8 cellular contexts compared by ENCODE assay signal in the genomic region with DNA sequence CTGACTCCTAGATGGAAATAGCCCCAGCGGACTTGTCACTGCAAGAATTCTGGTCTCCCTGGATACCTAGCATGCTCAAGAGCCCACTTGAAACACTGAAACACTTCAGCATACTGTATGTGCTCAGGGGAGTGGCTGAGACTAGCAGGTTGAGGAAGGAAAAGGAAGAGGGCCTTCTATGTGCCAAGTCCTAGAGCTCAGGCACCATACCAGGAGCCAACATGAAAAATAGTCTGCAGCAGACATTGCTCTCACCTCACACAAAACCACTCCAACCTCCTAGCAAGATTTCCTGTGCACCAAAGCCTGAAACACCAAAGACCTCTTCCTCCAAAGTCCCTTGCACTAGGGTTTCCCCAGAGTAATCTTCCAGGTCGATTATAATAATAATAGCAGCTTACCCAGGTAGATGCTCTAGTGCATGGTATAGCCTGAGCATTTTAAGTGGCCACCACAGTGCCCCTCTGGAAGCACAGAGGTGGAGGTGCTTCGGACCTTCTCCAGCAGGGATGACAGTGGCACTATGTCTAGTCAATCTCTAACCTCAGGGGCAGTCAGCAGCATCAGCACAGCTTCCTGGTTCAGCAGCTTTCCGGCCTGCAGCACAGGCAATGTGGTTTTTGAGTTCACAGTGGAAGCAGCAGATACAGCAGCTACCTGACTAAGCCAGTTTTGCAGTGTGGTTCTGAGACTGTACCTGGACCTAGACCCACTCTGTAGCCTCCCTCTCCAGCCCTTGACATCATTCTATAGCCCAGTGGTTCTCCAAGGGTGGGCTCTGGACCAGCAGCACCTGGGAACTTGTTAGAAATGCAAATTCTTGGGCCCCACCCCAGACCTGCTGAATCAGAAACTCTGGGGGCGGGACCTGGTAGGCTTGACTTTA.
DNase-seq lines count a peak whose midpoint lies in the region; ATAC-seq and TF ChIP-seq lines count a peak whose summit lies in the region.

No MANE protein-coding gene starts in this region.

- H3K27me3 ChIP-seq in duodenal mucosa (ENCODE audit: control insufficient read depth in 1 of 2, insufficient read depth in 2 of 2, low read length in 2 of 2) (no peaks in the 10 kb centered on the region), WERI-Rb-1 (ENCODE audit: insufficient read depth, low read depth, severe bottlenecking) (no peaks in the 10 kb centered on the region)

- TF ChIP-seq CTCF in WERI-Rb-1 (IDR thresholded peaks at IDR 0.05; ENCODE audit: low read depth, low read length) = no peak

- H3K4me3 ChIP-seq in duodenal mucosa (ENCODE audit: low read depth in 1 of 2, low read length in 2 of 2) (peak overlapping the region; percentile 11 to 32), WERI-Rb-1 (ENCODE audit: low read depth, low read length) (no peak overlapping the region)

- peaks cover 22 to 26% of the 10 kb centered on the region in 2 donors for H3K4me1 ChIP-seq in duodenal mucosa (ENCODE audit: control insufficient read depth in 1 of 2, insufficient read depth in 2 of 2, low read length in 2 of 2)

- H3K36me3 ChIP-seq in duodenal mucosa (ENCODE audit: control insufficient read depth in 1 of 2, insufficient read depth in 2 of 2, low read length in 2 of 2) = no peaks in the 10 kb centered on the region
- no peaks in the 10 kb centered on the region for H3K36me3 ChIP-seq in WERI-Rb-1

- peak overlapping the region in 1 of 2 donors; percentile 31 for H3K9ac ChIP-seq in duodenal mucosa (ENCODE audit: low read depth in 1 of 2, low read length in 2 of 2)

- ATAC-seq in GM19452 (IDR thresholded peaks at IDR 0.05; ENCODE audit: unreplicated experiment) (peak; percentile 69), HG03521 (IDR thresholded peaks at IDR 0.05; ENCODE audit: unreplicated experiment) (peak; percentile 55)

- DNase-seq in DMS153 (lab: John Stamatoyannopoulos, UW) (peak; percentile 29), T-helper 22 cell (ENCODE audit: low read depth) (peak; percentile 66), WERI-Rb-1 (no peak), Ammon's horn (ENCODE audit: low spot score) (no peak)
- peak; percentile 24 to 47 for DNase-seq in stimulated activated CD8-positive, alpha-beta memory T cell treated with anti-CD3 and anti-CD28 coated beads, Interleukin-4, amount 100 ng/mL, for 1 hour (ENCODE audit: low read depth in 2 of 2, low spot score in 1 of 2)

- H3K9me3 ChIP-seq in duodenal mucosa (ENCODE audit: control insufficient read depth in 1 of 2, low read length in 2 of 2) = no peaks in the 10 kb centered on the region
- no peaks in the 10 kb centered on the region for H3K9me3 ChIP-seq in WERI-Rb-1 (ENCODE audit: severe bottlenecking)

- H3K27ac ChIP-seq in duodenal mucosa (ENCODE audit: low read depth, low read length) (no peak overlapping the region), WERI-Rb-1 (no peak overlapping the region)

Comparison
In these comparisons a context has a peak if more than half of its experiments do, and no peak if none do; other contexts are left out.
1. DNase-seq: peak in DMS153 (single experiment), T-helper 22 cell (single experiment) and stimulated activated CD8-positive, alpha-beta memory T cell treated with anti-CD3 and anti-CD28 coated beads, Interleukin-4, amount 100 ng/mL, for 1 hour (2 of 2); none in WERI-Rb-1 (single experiment) and Ammon's horn (single experiment).